11 cellular contexts compared by ENCODE assay signal in the genomic region with DNA sequence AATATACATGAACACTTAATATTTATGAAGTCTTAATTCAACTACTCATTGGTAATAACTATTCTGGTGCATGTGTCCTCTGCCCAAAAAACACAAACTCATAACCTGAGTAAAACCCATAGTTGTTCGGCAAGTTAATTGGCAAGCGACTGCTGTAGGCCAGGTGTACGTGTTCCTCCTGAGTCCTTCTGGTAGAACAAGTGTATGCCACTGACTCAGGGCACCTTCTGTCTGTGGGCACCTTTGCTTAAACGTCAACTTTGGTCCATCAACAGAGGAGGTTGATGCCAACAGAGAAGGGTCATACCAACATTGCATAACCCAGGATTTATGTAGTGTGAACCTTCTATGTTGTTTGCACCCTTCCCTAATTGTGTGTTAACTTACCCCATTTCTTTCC.
"Had no signal": no experiment of that assay in that cellular context is flagged by ENCODE, and none has a peak within 500 bp of the region (broad histone marks: within the 10 kb centered on the region; RNA-seq: fewer than 3 reads in every experiment).

No MANE protein-coding gene starts in this region.

- H3K4me3 Mint-ChIP-seq: H9, HFFc6 had no signal

- ATAC-seq: HepG2, K562 had no signal

- H3K27ac ChIP-seq: GM23248, HL-60 had no signal

- H3K4me3 ChIP-seq: GM23248, K562 had no signal

- H3K4me1 Mint-ChIP-seq: H9 had no signal

- H3K27ac Mint-ChIP-seq: H9, HFFc6 had no signal

- DNase-seq: GM23248, GOT3, H9, HCEC 1CT, HFFc6, IMR-90, Kasumi-1, KG1 had no signal

- H3K9me3 Mint-ChIP-seq: H9, HFFc6 had no signal
